Comparison of ENCODE assay signal across 33 cellular contexts in the genomic region with DNA sequence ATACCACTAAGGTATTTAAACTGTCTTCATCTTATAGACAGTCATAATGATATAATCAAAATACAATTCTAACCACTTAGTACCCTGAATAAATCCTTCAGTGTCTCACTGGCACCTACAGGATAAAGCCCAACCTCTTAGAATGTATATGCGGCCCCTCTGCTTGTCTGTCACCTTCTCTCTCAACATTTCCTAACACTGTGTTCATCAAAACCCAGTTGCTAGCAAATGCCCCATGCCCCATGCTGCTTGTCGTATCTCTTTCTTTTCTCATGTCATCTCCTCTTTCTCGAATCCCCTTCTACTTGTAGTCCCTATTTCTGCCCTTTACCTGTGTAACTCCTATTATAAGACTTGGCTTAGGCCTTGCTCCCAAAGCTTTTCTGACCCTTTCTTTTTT. TPM values are rescaled to one million over a fixed set of nuclear protein-coding genes. Genes with fewer than 3 reads are reported as not detected.
DNase-seq lines count a peak whose midpoint lies in the region; ATAC-seq and TF ChIP-seq lines count a peak whose summit lies in the region.
"Had no signal": no experiment of that assay in that cellular context is flagged by ENCODE, and none has a peak within 500 bp of the region (broad histone marks: within the 10 kb centered on the region; RNA-seq: fewer than 3 reads in every experiment).

No MANE protein-coding gene starts in this region.

- peaks cover 8% of the 10 kb centered on the region for H3K4me1 Mint-ChIP-seq in GM23338
- H3K4me1 Mint-ChIP-seq in chondrocyte (ENCODE audit: low read depth): peaks cover 47% of the 10 kb centered on the region
- no peaks in the 10 kb centered on the region for H3K4me1 Mint-ChIP-seq in neural progenitor cell
- H3K4me1 Mint-ChIP-seq in T-helper 17 cell: no peaks in the 10 kb centered on the region
- H3K4me1 Mint-ChIP-seq: activated CD8-positive, alpha-beta memory T cell treated with anti-CD3 and anti-CD28 coated beads, Interleukin-2, amount 10 ng/mL, durations not matched to agents 7 days and 5 days; naive thymus-derived CD4-positive, alpha-beta T cell; stimulated activated effector memory CD8-positive, alpha-beta T cell treated with anti-CD3 and anti-CD28 coated beads, Interleukin-12 subunit alpha, Interleukin-12 subunit beta, amount 100 ng/mL, for 72 hours; T-cell had no signal

- DNase-seq in GM23338 (ENCODE audit: low spot score): no peak
- no peak for DNase-seq in chondrocyte (ENCODE audit: low spot score)
- DNase-seq in neural progenitor cell (ENCODE audit: low spot score): no peak
- DNase-seq in thoracic aorta (ENCODE audit: low spot score): no peak
- no peak for DNase-seq in T-helper 17 cell
- no peak for DNase-seq in DMS53 (lab: John Stamatoyannopoulos, UW)
- DNase-seq in putamen (ENCODE audit: low spot score): no peak
- no peak for DNase-seq in NCI-H2107 treated with DMSO at 0.1 percent for 48 hours (lab: John Stamatoyannopoulos, UW; ENCODE audit: unreplicated experiment)
- DNase-seq: activated CD4-positive, CD25-positive, alpha-beta regulatory T cell; activated CD8-positive, alpha-beta memory T cell treated with anti-CD3 and anti-CD28 coated beads, Interleukin-2, amount 10 ng/mL, durations not matched to agents 7 days and 5 days; activated naive CD4-positive, alpha-beta T cell; activated T-cell treated with anti-CD3 and anti-CD28 coated beads, Interleukin-2, amount 50 U/mL, for 48 hours; adrenal gland; cortex of kidney; DMS153; endodermal cell; KBM-7; left ventricle myocardium superior; naive thymus-derived CD4-positive, alpha-beta T cell; NCI-H1417; NCI-H2029 treated with DMSO at 0.1 percent for 48 hours; NCI-H345; occipital lobe; retina; SJCRH30; stimulated activated CD4-positive, alpha-beta T cell treated with anti-CD3 and anti-CD28 coated beads, Interleukin-4, amount 100 ng/mL, for 24 hours; T-cell had no signal

- H3K9me3 Mint-ChIP-seq in GM23338 (no peaks in the 10 kb centered on the region), chondrocyte (ENCODE audit: low read depth) (peaks cover 3% of the 10 kb centered on the region), neural progenitor cell (peaks cover 3% of the 10 kb centered on the region)
- H3K9me3 Mint-ChIP-seq: stimulated activated effector memory CD8-positive, alpha-beta T cell treated with anti-CD3 and anti-CD28 coated beads, Interleukin-12 subunit alpha, Interleukin-12 subunit beta, amount 100 ng/mL, for 72 hours; T-cell had no signal

- H3K4me3 ChIP-seq in GM23338 (no peak overlapping the region), neural progenitor cell (no peak overlapping the region), thoracic aorta (no peak overlapping the region)
- H3K4me3 ChIP-seq: adrenal gland, BLaER1, MG63, SJCRH30 had no signal

- H3K36me3 Mint-ChIP-seq in GM23338 (ENCODE audit: low read depth): no peaks in the 10 kb centered on the region
- no peaks in the 10 kb centered on the region for H3K36me3 Mint-ChIP-seq in chondrocyte (ENCODE audit: low read depth)
- no peaks in the 10 kb centered on the region for H3K36me3 Mint-ChIP-seq in neural progenitor cell
- no peaks in the 10 kb centered on the region for H3K36me3 Mint-ChIP-seq in T-helper 17 cell (ENCODE audit: low read depth)
- H3K36me3 Mint-ChIP-seq: activated CD8-positive, alpha-beta memory T cell treated with anti-CD3 and anti-CD28 coated beads, Interleukin-2, amount 10 ng/mL, durations not matched to agents 7 days and 5 days; mesothelial cell of epicardium; naive thymus-derived CD4-positive, alpha-beta T cell; stimulated activated effector memory CD8-positive, alpha-beta T cell treated with anti-CD3 and anti-CD28 coated beads, Interleukin-12 subunit alpha, Interleukin-12 subunit beta, amount 100 ng/mL, for 72 hours; T-cell had no signal

- H3K27me3 ChIP-seq in GM23338 (ENCODE audit: insufficient read depth) (no peaks in the 10 kb centered on the region), neural progenitor cell (no peaks in the 10 kb centered on the region), thoracic aorta (replicated peaks; ENCODE audit: insufficient read depth) (no peaks in the 10 kb centered on the region)
- H3K27me3 ChIP-seq: adrenal gland, BLaER1, MG63, SJCRH30 had no signal

- ATAC-seq in GM23338: no peak
- no peak for ATAC-seq in thoracic aorta (ENCODE audit: insufficient number of reproducible peaks, low FRiP score, low read depth)
- ATAC-seq in T-helper 17 cell: no peak
- ATAC-seq: activated CD8-positive, alpha-beta memory T cell treated with anti-CD3 and anti-CD28 coated beads, Interleukin-2, amount 10 ng/mL, durations not matched to agents 7 days and 5 days; HCT116; naive thymus-derived CD4-positive, alpha-beta T cell; stimulated activated effector memory CD8-positive, alpha-beta T cell treated with anti-CD3 and anti-CD28 coated beads, Interleukin-12 subunit alpha, Interleukin-12 subunit beta, amount 100 ng/mL, for 72 hours; T-cell had no signal

- H3K9me2 ChIP-seq in GM23338 (ENCODE audit: insufficient read depth): no peaks in the 10 kb centered on the region

- H3K27ac ChIP-seq in GM23338 (ENCODE audit: low read depth) (no peak overlapping the region), neural progenitor cell (no peak overlapping the region), thoracic aorta (peak overlapping the region; percentile 76 to 86)
- H3K27ac ChIP-seq: BLaER1, SJCRH30 had no signal

- no peak overlapping the region for H3K9ac ChIP-seq in neural progenitor cell
- H3K9ac ChIP-seq: BLaER1 had no signal

- H4K20me1 ChIP-seq in GM23338 (replicated peaks; ENCODE audit: insufficient read depth): no peaks in the 10 kb centered on the region
- H4K20me1 ChIP-seq in neural progenitor cell (ENCODE audit: low read depth): no peaks in the 10 kb centered on the region
- H4K20me1 ChIP-seq: BLaER1 had no signal

- H3K4me1 ChIP-seq in GM23338 (ENCODE audit: insufficient read depth) (peaks cover 10% of the 10 kb centered on the region; the same call in 1 of the 2 replicates), neural progenitor cell (no peaks in the 10 kb centered on the region), thoracic aorta (ENCODE audit: control insufficient read depth in 1 of 2, low read depth in 2 of 2) (peaks cover 22 to 55% of the 10 kb centered on the region in 2 donors)
- H3K4me1 ChIP-seq: BLaER1, SJCRH30 had no signal

- TF ChIP-seq CTCF in GM23338 (conservative IDR thresholded peaks at IDR 0.05; ENCODE audit: low read depth in 2 of 2) (no peak), chondrocyte (IDR thresholded peaks at IDR 0.05) (no peak), neural progenitor cell (IDR thresholded peaks at IDR 0.05) (no peak), thoracic aorta (IDR thresholded peaks at IDR 0.05) (no peak)

- H3K9me3 ChIP-seq in neural progenitor cell (ENCODE audit: low read depth): no peaks in the 10 kb centered on the region
- H3K9me3 ChIP-seq in thoracic aorta: no peaks in the 10 kb centered on the region
- no peaks in the 10 kb centered on the region for H3K9me3 ChIP-seq in T-helper 17 cell (ENCODE audit: control insufficient read depth, low read length, poor library complexity, severe bottlenecking)
- H3K9me3 ChIP-seq: BLaER1, SJCRH30 had no signal

- 0 out of 2 replicates have a peak overlapping the region, but pooled peaks have one; percentile 8 for H3K27ac Mint-ChIP-seq in GM23338
- peak overlapping the region; percentile 78 for H3K27ac Mint-ChIP-seq in chondrocyte (ENCODE audit: unreplicated experiment)
- no peak overlapping the region for H3K27ac Mint-ChIP-seq in neural progenitor cell
- no peak overlapping the region for H3K27ac Mint-ChIP-seq in T-helper 17 cell
- H3K27ac Mint-ChIP-seq: activated CD8-positive, alpha-beta memory T cell treated with anti-CD3 and anti-CD28 coated beads, Interleukin-2, amount 10 ng/mL, durations not matched to agents 7 days and 5 days; endodermal cell; naive thymus-derived CD4-positive, alpha-beta T cell; stimulated activated effector memory CD8-positive, alpha-beta T cell treated with anti-CD3 and anti-CD28 coated beads, Interleukin-12 subunit alpha, Interleukin-12 subunit beta, amount 100 ng/mL, for 72 hours; T-cell had no signal

- H2AFZ ChIP-seq in GM23338 (no peak overlapping the region), neural progenitor cell (replicated peaks) (peak overlapping the region; percentile 34)

- H3K4me3 Mint-ChIP-seq in GM23338: no peak overlapping the region
- H3K4me3 Mint-ChIP-seq in chondrocyte (ENCODE audit: unreplicated experiment): no peak overlapping the region
- no peak overlapping the region for H3K4me3 Mint-ChIP-seq in neural progenitor cell
- no peak overlapping the region for H3K4me3 Mint-ChIP-seq in T-helper 17 cell
- H3K4me3 Mint-ChIP-seq: activated CD8-positive, alpha-beta memory T cell treated with anti-CD3 and anti-CD28 coated beads, Interleukin-2, amount 10 ng/mL, durations not matched to agents 7 days and 5 days; endodermal cell; mesothelial cell of epicardium; naive thymus-derived CD4-positive, alpha-beta T cell; stimulated activated effector memory CD8-positive, alpha-beta T cell treated with anti-CD3 and anti-CD28 coated beads, Interleukin-12 subunit alpha, Interleukin-12 subunit beta, amount 100 ng/mL, for 72 hours; T-cell had no signal

- no peaks in the 10 kb centered on the region for H3F3A ChIP-seq in GM23338 (replicated peaks; ENCODE audit: low read depth)
- no peaks in the 10 kb centered on the region for H3F3A ChIP-seq in neural progenitor cell (ENCODE audit: low read depth)

- H3K79me2 ChIP-seq in GM23338 (replicated peaks; ENCODE audit: insufficient read depth) (no peaks in the 10 kb centered on the region), neural progenitor cell (ENCODE audit: low read depth) (no peaks in the 10 kb centered on the region)

- H3K4me2 ChIP-seq in GM23338 (no peak overlapping the region), neural progenitor cell (no peak overlapping the region)
- H3K4me2 ChIP-seq: BLaER1 had no signal

- no peaks in the 10 kb centered on the region for H3K36me3 ChIP-seq in GM23338 (ENCODE audit: insufficient read depth)
- no peaks in the 10 kb centered on the region for H3K36me3 ChIP-seq in neural progenitor cell
- H3K36me3 ChIP-seq in thoracic aorta: no peaks in the 10 kb centered on the region
- H3K36me3 ChIP-seq: adrenal gland, BLaER1, MG63, SJCRH30 had no signal

- no peaks in the 10 kb centered on the region for H3K27me3 Mint-ChIP-seq in GM23338 (ENCODE audit: insufficient read depth, low read depth, poor library complexity)
- H3K27me3 Mint-ChIP-seq in chondrocyte (ENCODE audit: low read depth): no peaks in the 10 kb centered on the region
- no peaks in the 10 kb centered on the region for H3K27me3 Mint-ChIP-seq in neural progenitor cell (ENCODE audit: insufficient read depth, low read depth)
- peaks cover 7% of the 10 kb centered on the region for H3K27me3 Mint-ChIP-seq in T-helper 17 cell
- H3K27me3 Mint-ChIP-seq: activated CD8-positive, alpha-beta memory T cell treated with anti-CD3 and anti-CD28 coated beads, Interleukin-2, amount 10 ng/mL, durations not matched to agents 7 days and 5 days had no signal

TF ChIP-seq in GM23338, 12 proteins besides CTCF, POLR2A, EP300 and RAD21 (continues in another document):
- TF ChIP-seq ZNF114 (CRISPR knock-in tag; IDR thresholded peaks at IDR 0.05): no peak

RNA-seq across cellular contexts. Expression of gene PLSCR4, which starts 24.6 kb away (rescaled TPM):
- 5.2 TPM in 2 replicates for total RNA-seq in GM23338 (2014; rRNA removed; shearing (Covaris generic))
- polyA plus RNA-seq in GM23338 (2016; fragmentation: Nextera tagmentation; extraction: Ambion mirVana): 1.4 and 2.9 TPM in 2 replicates
- 17.5 to 29.9 TPM (median 18.9 TPM) in 3 replicates for total RNA-seq in chondrocyte
- total RNA-seq in neural progenitor cell (ENCODE audit: low replicate concordance): 0.71 and 1.0 TPM in 2 replicates
- total RNA-seq in thoracic aorta: 100 to 1,000 TPM; 115 to 148 TPM
- total RNA-seq in T-helper 17 cell: under 1 TPM in 1 of 2 donors, not detected in 1; 0.78 TPM
- total RNA-seq: activated CD8-positive, alpha-beta memory T cell treated with anti-CD3 and anti-CD28 coated beads, Interleukin-2, amount 10 ng/mL, durations not matched to agents 7 days and 5 days; G401 had no signal
- polyA plus RNA-seq: naive thymus-derived CD4-positive, alpha-beta T cell had no signal

Comparison
In these comparisons a context has a peak if more than half of its experiments do, and no peak if none do; other contexts are left out.
1. H3K27ac ChIP-seq: peak in thoracic aorta (2 of 2); none in GM23338 (single experiment) and neural progenitor cell (single experiment).
2. H3K27ac Mint-ChIP-seq: peak in GM23338 (single experiment) and chondrocyte (single experiment); none in neural progenitor cell (single experiment) and T-helper 17 cell (single experiment).